Comparison of ENCODE assay signal across 8 cellular contexts in the genomic region with DNA sequence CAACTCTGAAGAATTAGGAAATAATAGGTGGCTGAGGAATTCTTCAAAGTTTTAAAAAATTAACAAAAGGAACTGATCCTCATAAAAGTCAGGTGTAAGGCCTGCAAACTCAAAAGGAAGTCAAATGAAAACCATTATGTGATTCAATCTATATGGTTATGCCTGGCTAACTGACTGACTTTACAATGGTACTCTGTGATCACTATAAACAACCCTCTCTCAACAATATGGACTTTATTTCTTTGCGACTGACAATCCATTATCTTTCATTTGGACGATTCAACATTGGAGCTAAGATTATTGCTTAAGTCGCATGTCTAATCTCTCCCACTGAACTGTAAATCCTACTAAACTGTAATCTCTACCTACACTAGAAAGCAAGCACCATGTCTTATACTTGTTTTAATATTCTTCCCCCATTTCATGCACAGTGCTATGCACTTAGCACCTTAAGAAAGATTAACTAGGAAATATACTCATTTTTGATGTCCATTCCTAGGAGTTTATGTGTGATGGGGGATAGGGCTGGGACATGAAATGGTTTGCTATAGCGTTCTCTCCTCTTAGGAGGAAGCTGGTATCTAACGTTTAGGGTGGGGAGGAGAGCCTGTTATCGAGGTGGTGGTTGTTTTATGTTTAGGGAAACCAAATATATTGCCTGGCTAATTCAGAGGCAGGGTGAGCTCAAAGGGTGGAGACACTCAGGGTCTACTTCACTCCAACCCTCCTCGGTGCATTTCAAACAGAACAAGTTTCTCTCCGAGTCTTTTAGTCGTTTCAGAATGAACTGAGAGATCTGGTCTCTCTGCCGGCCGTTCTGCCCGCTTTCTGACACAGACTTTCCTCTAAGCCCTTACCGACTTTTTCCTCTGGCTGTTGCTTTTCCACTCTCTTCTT. TPM values are rescaled to one million over a fixed set of nuclear protein-coding genes. Genes with fewer than 3 reads are reported as not detected.
DNase-seq lines count a peak whose midpoint lies in the region; ATAC-seq and TF ChIP-seq lines count a peak whose summit lies in the region.

No MANE protein-coding gene starts in this region.

- peaks cover 23% of the 10 kb centered on the region for H3K36me3 ChIP-seq in DND-41 (ENCODE audit: insufficient read depth, low read length)

- peaks cover 46% of the 10 kb centered on the region for H3K4me1 ChIP-seq in DND-41 (ENCODE audit: insufficient read depth, low read length)

- H3K36me3 Mint-ChIP-seq in activated T-cell treated with anti-CD3 and anti-CD28 coated beads, Interleukin-2, amount 50 U/mL, for 24 hours (ENCODE audit: low read depth): peaks cover 40% of the 10 kb centered on the region
- H3K36me3 Mint-ChIP-seq in nephron progenitor cell (ENCODE audit: low read depth): peaks cover 21% of the 10 kb centered on the region

- no peaks in the 10 kb centered on the region for H3K9me3 Mint-ChIP-seq in activated T-cell treated with anti-CD3 and anti-CD28 coated beads, Interleukin-2, amount 50 U/mL, for 24 hours
- no peaks in the 10 kb centered on the region for H3K9me3 Mint-ChIP-seq in nephron progenitor cell

- peaks cover 7% of the 10 kb centered on the region for H4K20me1 ChIP-seq in DND-41 (ENCODE audit: insufficient read depth, low read length)

- peaks cover 52% of the 10 kb centered on the region for H3K4me1 Mint-ChIP-seq in activated T-cell treated with anti-CD3 and anti-CD28 coated beads, Interleukin-2, amount 50 U/mL, for 24 hours (ENCODE audit: low read depth)
- H3K4me1 Mint-ChIP-seq in nephron progenitor cell: peaks cover 36% of the 10 kb centered on the region

- peak overlapping the region; percentile 97 for H3K27ac Mint-ChIP-seq in activated T-cell treated with anti-CD3 and anti-CD28 coated beads, Interleukin-2, amount 50 U/mL, for 24 hours
- peak overlapping the region; percentile 86 for H3K27ac Mint-ChIP-seq in nephron progenitor cell

- ATAC-seq in DND-41 (ENCODE audit: insufficient read depth, low read depth) (peak; percentile 25; the same call in 2 of the 3 replicates), GM21717 (IDR thresholded peaks at IDR 0.05; ENCODE audit: unreplicated experiment) (no peak)

- H3K27me3 Mint-ChIP-seq in activated T-cell treated with anti-CD3 and anti-CD28 coated beads, Interleukin-2, amount 50 U/mL, for 24 hours: no peaks in the 10 kb centered on the region
- H3K27me3 Mint-ChIP-seq in nephron progenitor cell (ENCODE audit: low read depth, poor library complexity): peaks cover 3% of the 10 kb centered on the region

- peak; percentile 15 for DNase-seq in DND-41
- peak; percentile 18 for DNase-seq in LHCN-M2 (ENCODE audit: low read depth)
- DNase-seq in activated T-cell treated with anti-CD3 and anti-CD28 coated beads, Interleukin-2, amount 50 U/mL, for 24 hours: peak; percentile 37
- peak; percentile 41 for DNase-seq in fibroblast of villous mesenchyme (ENCODE audit: low read depth)
- no peak for DNase-seq in nephron progenitor cell
- DNase-seq in GOT3 (lab: John Stamatoyannopoulos, UW): no peak
- DNase-seq in NCI-H2107 treated with DMSO at 0.1 percent for 48 hours (lab: John Stamatoyannopoulos, UW; ENCODE audit: unreplicated experiment): no peak

- H3K4me3 Mint-ChIP-seq in activated T-cell treated with anti-CD3 and anti-CD28 coated beads, Interleukin-2, amount 50 U/mL, for 24 hours: peak overlapping the region; percentile 91
- peak overlapping the region; percentile 97 for H3K4me3 Mint-ChIP-seq in nephron progenitor cell

- H3K4me2 ChIP-seq in DND-41 (ENCODE audit: insufficient read depth, low read length): peak overlapping the region; percentile 70

- TF ChIP-seq CTCF in DND-41 (IDR thresholded peaks at IDR 0.05; ENCODE audit: borderline replicate concordance, extremely low read depth, low read length, poor library complexity, severe bottlenecking) (no peak), fibroblast of villous mesenchyme (IDR thresholded peaks at IDR 0.05; ENCODE audit: insufficient read depth, low read depth, low read length) (no peak), nephron progenitor cell (IDR thresholded peaks at IDR 0.05) (no peak)

- H3K4me3 ChIP-seq in DND-41 (ENCODE audit: low read depth in 1 of 2, low read length in 2 of 2) (peak overlapping the region; percentile 85 to 89), fibroblast of villous mesenchyme (ENCODE audit: low read depth, low read length) (peak overlapping the region; percentile 90)

- H2AFZ ChIP-seq in DND-41 (ENCODE audit: low read depth, low read length): peak overlapping the region; percentile 94

- peak overlapping the region; percentile 91 for H3K9ac ChIP-seq in DND-41 (ENCODE audit: low read depth, low read length)

- H3K27me3 ChIP-seq in DND-41 (ENCODE audit: insufficient read depth, low read length, poor library complexity): no peaks in the 10 kb centered on the region

- no peaks in the 10 kb centered on the region for H3K9me3 ChIP-seq in DND-41 (ENCODE audit: insufficient read depth, low read length, severe bottlenecking)

- peak overlapping the region; percentile 95 for H3K27ac ChIP-seq in DND-41 (ENCODE audit: low read length)

- peaks cover 66% of the 10 kb centered on the region for H3K79me2 ChIP-seq in DND-41 (ENCODE audit: insufficient read depth, low read length)

RNA-seq across cellular contexts. Expression of gene STK38, which starts 1.3 kb away (rescaled TPM):
- total RNA-seq in LHCN-M2 (2014; rRNA removed) (29.5 and 36.9 TPM in 2 replicates), fibroblast of villous mesenchyme (32.9 and 55.3 TPM in 2 replicates)
- polyA plus RNA-seq in LHCN-M2 (2012): 38.4 TPM

RNA-seq across cellular contexts. Expression of gene SRSF3, which starts 48.1 kb away (rescaled TPM):
- total RNA-seq in LHCN-M2 (2014; rRNA removed): 137 and 181 TPM in 2 replicates
- polyA plus RNA-seq in LHCN-M2 (2012): 287 TPM
- total RNA-seq in fibroblast of villous mesenchyme: 445 and 462 TPM in 2 replicates

Comparison
In these comparisons a context has a peak if more than half of its experiments do, and no peak if none do; other contexts are left out.
1. DNase-seq: peak in DND-41 (single experiment), LHCN-M2 (single experiment), activated T-cell treated with anti-CD3 and anti-CD28 coated beads, Interleukin-2, amount 50 U/mL, for 24 hours (single experiment) and fibroblast of villous mesenchyme (single experiment); none in nephron progenitor cell (single experiment), GOT3 (single experiment) and NCI-H2107 treated with DMSO at 0.1 percent for 48 hours (single experiment).